Comparison of ENCODE assay signal across 22 cellular contexts in the genomic region with DNA sequence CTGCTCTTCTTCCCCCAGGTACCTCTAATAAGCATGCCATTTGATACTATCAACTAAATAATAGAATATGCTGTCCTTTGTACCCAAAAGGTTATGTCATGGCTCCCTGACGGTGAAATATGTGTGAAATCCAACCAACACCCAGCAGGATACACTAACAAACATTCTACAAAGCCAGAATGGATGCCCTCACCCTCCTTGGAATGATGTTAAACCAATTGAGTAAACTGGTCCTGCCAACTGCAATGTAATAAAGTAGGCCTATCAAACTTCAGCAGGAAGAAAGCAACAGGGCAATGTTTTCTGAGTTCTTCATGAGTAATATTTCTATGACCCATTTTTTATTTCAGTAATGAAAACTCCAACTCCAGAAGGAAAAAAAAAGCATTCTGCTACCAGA.
"Had no signal": no experiment of that assay in that cellular context is flagged by ENCODE, and none has a peak within 500 bp of the region (broad histone marks: within the 10 kb centered on the region; RNA-seq: fewer than 3 reads in every experiment).

No MANE protein-coding gene starts in this region.

- DNase-seq: hypothalamus; immature natural killer cell; kidney; left ventricle myocardium inferior; mesendoderm; naive thymus-derived CD4-positive, alpha-beta T cell; ovary; right lobe of liver; stimulated activated CD4-positive, alpha-beta T cell treated with anti-CD3 and anti-CD28 coated beads, Interleukin-12 subunit alpha, Interleukin-12 subunit beta, amount 100 ng/mL, for 4 hours; stimulated activated CD4-positive, alpha-beta T cell treated with anti-CD3 and anti-CD28 coated beads, Interleukin-15, amount 100 ng/mL, for 24 hours; stimulated activated CD4-positive, alpha-beta T cell treated with anti-CD3 and anti-CD28 coated beads, Interleukin-2, amount 100 ng/mL, for 24 hours; stimulated activated CD4-positive, alpha-beta T cell treated with anti-CD3 and anti-CD28 coated beads, Interleukin-4, amount 100 ng/mL, for 1 hour; stimulated activated naive B cell treated with anti-CD40 and anti-IgM and Interleukin-4, amounts not matched to agents 10 μg/mL and 1 μg/mL and 100 μg/mL, for 72 hours; stimulated activated naive CD8-positive, alpha-beta T cell treated with anti-CD3 and anti-CD28 coated beads, Interleukin-15, Interleukin-2, amounts not matched to agents 100 U/mL and 50 U/mL, for 24 hours; stomach; testis; thyroid gland; transverse colon; upper lobe of left lung had no signal

- H3K4me1 Mint-ChIP-seq: immature natural killer cell had no signal

- H3K4me3 Mint-ChIP-seq: immature natural killer cell; mesothelial cell of epicardium; naive thymus-derived CD4-positive, alpha-beta T cell; natural killer cell treated with Interleukin-12 subunit alpha and Interleukin-12 subunit beta and Interleukin-15 and Interleukin-18, amount 100 ng/mL, for 72 hours; stimulated activated naive B cell treated with anti-CD40 and anti-IgM and Interleukin-4, amounts not matched to agents 10 μg/mL and 1 μg/mL and 100 μg/mL, for 72 hours had no signal

- H3K27me3 Mint-ChIP-seq: progenitor cell of endocrine pancreas had no signal

- H3K36me3 Mint-ChIP-seq: immature natural killer cell; natural killer cell treated with Interleukin-12 subunit alpha and Interleukin-12 subunit beta and Interleukin-15 and Interleukin-18, amount 100 ng/mL, for 72 hours had no signal

- H3K9me3 Mint-ChIP-seq: immature natural killer cell; mesothelial cell of epicardium; naive thymus-derived CD4-positive, alpha-beta T cell; natural killer cell treated with Interleukin-12 subunit alpha and Interleukin-12 subunit beta and Interleukin-15 and Interleukin-18, amount 100 ng/mL, for 72 hours; stimulated activated naive B cell treated with anti-CD40 and anti-IgM and Interleukin-4, amounts not matched to agents 10 μg/mL and 1 μg/mL and 100 μg/mL, for 72 hours had no signal

- H3K27ac Mint-ChIP-seq: immature natural killer cell; mesothelial cell of epicardium; naive thymus-derived CD4-positive, alpha-beta T cell; natural killer cell treated with Interleukin-12 subunit alpha and Interleukin-12 subunit beta and Interleukin-15 and Interleukin-18, amount 100 ng/mL, for 72 hours; progenitor cell of endocrine pancreas; stimulated activated naive B cell treated with anti-CD40 and anti-IgM and Interleukin-4, amounts not matched to agents 10 μg/mL and 1 μg/mL and 100 μg/mL, for 72 hours had no signal
